Comparison of ENCODE assay signal across 6 cellular contexts in genomic region chr14:22819191-22819988, GRCh38. TPM values are rescaled to one million over a fixed set of nuclear protein-coding genes. Genes with fewer than 3 reads are reported as not detected.
DNase-seq lines count a peak whose midpoint lies in the region; ATAC-seq and TF ChIP-seq lines count a peak whose summit lies in the region.

No MANE protein-coding gene starts in this region.

- no peak for TF ChIP-seq CTCF in AG04449 (IDR thresholded peaks at IDR 0.05; ENCODE audit: insufficient read depth, low read length, missing control alignments)

- ATAC-seq in HG03280 (IDR thresholded peaks at IDR 0.05; ENCODE audit: unreplicated experiment), result peak; percentile 37
- ATAC-seq in activated CD4-positive, CD25-positive, alpha-beta regulatory T cell treated with anti-CD3 and anti-CD28 coated beads, Interleukin-2, amount 50 U/mL, for 24 hours, result no peak

- H3K9ac ChIP-seq in skeletal muscle satellite cell (ENCODE audit: low read depth, low read length), result peak overlapping the region; percentile 43

- POLR2A ChIA-PET in AG04449 (lab: Yijun Ruan, JAX), result interaction anchor here (0.6 to 0.9 kb wide), 2 partner anchors 16 to 63 kb away, joined by 3 read pairs; no protein-coding TSS in a partner anchor

- peak overlapping the region; percentile 60 for H3K4me2 ChIP-seq in skeletal muscle satellite cell (ENCODE audit: low read length)

- peaks cover 30% of the 10 kb centered on the region for H3K4me1 ChIP-seq in skeletal muscle satellite cell (ENCODE audit: control insufficient read depth, insufficient read depth, low read length)

- CTCF ChIA-PET in AG04449 (lab: Yijun Ruan, JAX), result interaction anchor here (0.6 to 10.1 kb wide), 19 partner anchors 10 to 263 kb away, joined by 3 to 256 read pairs (median 4); partner anchors contain the start of gene MMP14

- DNase-seq in AG04449 (ENCODE audit: low read depth, low spot score) (no peak), epidermal melanocyte (ENCODE audit: insufficient read length, low spot score) (peak; percentile 50), germinal center (ENCODE audit: low spot score) (no peak)

- no peaks in the 10 kb centered on the region for H3K9me3 ChIP-seq in skeletal muscle satellite cell (replicated peaks; ENCODE audit: low read length)

- no peaks in the 10 kb centered on the region for H3K27me3 ChIP-seq in skeletal muscle satellite cell (ENCODE audit: control insufficient read depth, insufficient read depth, low read length)

- H3K4me3 ChIP-seq in AG04449 (ENCODE audit: low read depth, low read length) (peak overlapping the region; percentile 42), skeletal muscle satellite cell (ENCODE audit: low read length) (peak overlapping the region; percentile 34)

- no peaks in the 10 kb centered on the region for H3K36me3 ChIP-seq in skeletal muscle satellite cell (ENCODE audit: insufficient read depth, low read length)

RNA-seq across cellular contexts. Expression of gene SLC7A7, which starts 4.2 kb away (rescaled TPM):
- 1.0 and 2.2 TPM in 2 replicates for total RNA-seq in skeletal muscle satellite cell (2012; rRNA removed)

RNA-seq across cellular contexts. Expression of gene MRPL52, which starts 10.3 kb away (rescaled TPM):
- total RNA-seq in skeletal muscle satellite cell (2012; rRNA removed), result 51.3 and 68.4 TPM in 2 replicates

RNA-seq across cellular contexts. Expression of gene MMP14, which starts 17.0 kb away (rescaled TPM):
- 260 and 382 TPM in 2 replicates for total RNA-seq in skeletal muscle satellite cell (2012; rRNA removed)

RNA-seq across cellular contexts. Expression of gene LRP10, which starts 52.1 kb away (rescaled TPM):
- 66.2 and 69.0 TPM in 2 replicates for total RNA-seq in skeletal muscle satellite cell (2012; rRNA removed)

RNA-seq across cellular contexts. Expression of gene OXA1L, which starts 52.9 kb away (rescaled TPM):
- 41.9 and 48.2 TPM in 2 replicates for total RNA-seq in skeletal muscle satellite cell (2012; rRNA removed)
